In genomic region chr10:50326757-50327701, GRCh38 we compare ENCODE assay signal across 1 cellular context.
TF ChIP-seq lines count a peak whose summit lies in the region.

No MANE protein-coding gene starts in this region.

TF ChIP-seq in HepG2, 621 proteins besides CTCF, POLR2A, EP300 and RAD21 (continued from another document):
- TF ChIP-seq ZXDC (CRISPR knock-in tag; IDR thresholded peaks at IDR 0.05) (no peak), DNMT1 (CRISPR knock-in tag; IDR thresholded peaks at IDR 0.05) (no peak), TSC22D2 (CRISPR knock-in tag; IDR thresholded peaks at IDR 0.05; ENCODE audit: borderline replicate concordance) (no peak), TBL1XR1 (IDR thresholded peaks at IDR 0.05; ENCODE audit: borderline replicate concordance, low read length, partially characterized antibody) (no peak), REPIN1 (CRISPR knock-in tag; IDR thresholded peaks at IDR 0.05; ENCODE audit: borderline replicate concordance, low read depth) (no peak), IRF9 (CRISPR knock-in tag; IDR thresholded peaks at IDR 0.05; ENCODE audit: borderline replicate concordance) (no peak), TERF1 (CRISPR knock-in tag; IDR thresholded peaks at IDR 0.05) (no peak), CBX5 (CRISPR knock-in tag; IDR thresholded peaks at IDR 0.05; ENCODE audit: borderline replicate concordance) (no peak), ZNF616 (CRISPR knock-in tag; IDR thresholded peaks at IDR 0.05; ENCODE audit: low read depth) (no peak), RFX1 (IDR thresholded peaks at IDR 0.05) (no peak), NCOA5 (CRISPR knock-in tag; IDR thresholded peaks at IDR 0.05) (no peak), ZFAT (CRISPR knock-in tag; conservative IDR thresholded peaks at IDR 0.05) (no peak), BRCA1 (CRISPR knock-in tag; IDR thresholded peaks at IDR 0.05) (no peak), ZNF430 (CRISPR knock-in tag; IDR thresholded peaks at IDR 0.05) (no peak)
TF ChIP-seq in HepG2: peak in this region for 0.
